8 cellular contexts compared by ENCODE assay signal in genomic region chr10:127853868-127854768, GRCh38. TPM values are rescaled to one million over a fixed set of nuclear protein-coding genes. Genes with fewer than 3 reads are reported as not detected.
DNase-seq lines count a peak whose midpoint lies in the region; ATAC-seq and TF ChIP-seq lines count a peak whose summit lies in the region.

No MANE protein-coding gene starts in this region.

- H3K27ac Mint-ChIP-seq in nephron = no peak overlapping the region

- no peaks in the 10 kb centered on the region for H3K9me3 Mint-ChIP-seq in nephron

- no peak overlapping the region for H2AFZ ChIP-seq in fibroblast of lung (ENCODE audit: low read length)

- H4K20me1 ChIP-seq in fibroblast of lung (ENCODE audit: control insufficient read depth, extremely low read depth, insufficient read depth, low read length) = no peaks in the 10 kb centered on the region

- H3K27me3 ChIP-seq in fibroblast of lung (ENCODE audit: control insufficient read depth, insufficient read depth, low read length) (no peaks in the 10 kb centered on the region), thoracic aorta (replicated peaks; ENCODE audit: insufficient read depth) (no peaks in the 10 kb centered on the region)

- TF ChIP-seq CTCF in fibroblast of lung (conservative IDR thresholded peaks at IDR 0.05 in 1 of 2, IDR thresholded peaks at IDR 0.05 in 1 of 2; ENCODE audit: low read depth in 1 of 2, low read length in 2 of 2) (peak; percentile 73 to 77), nephron (IDR thresholded peaks at IDR 0.05; ENCODE audit: unreplicated experiment in 3 of 3) (peak; percentile 78 to 81 (median 78)), thoracic aorta (IDR thresholded peaks at IDR 0.05) (peak; percentile 84)

- H3K27me3 Mint-ChIP-seq in nephron (ENCODE audit: low read depth) = peaks cover 24% of the 10 kb centered on the region

- H3K4me3 Mint-ChIP-seq in nephron = no peak overlapping the region

- H3K36me3 Mint-ChIP-seq in nephron (ENCODE audit: low read depth) = no peaks in the 10 kb centered on the region

- H3K27ac ChIP-seq in fibroblast of lung (ENCODE audit: insufficient read depth, low read length) (no peak overlapping the region), thoracic aorta (no peak overlapping the region)

- H3K4me3 ChIP-seq in fibroblast of lung (replicated peaks in 1 of 4; ENCODE audit: control extremely low read depth in 1 of 4, insufficient read depth in 1 of 4, low read depth in 3 of 4, low read length in 4 of 4) (no peak overlapping the region), thoracic aorta (no peak overlapping the region)

- no peaks in the 10 kb centered on the region for H3K4me1 Mint-ChIP-seq in nephron

- H3K36me3 ChIP-seq in fibroblast of lung (ENCODE audit: control insufficient read depth, insufficient read depth, low read length) (no peaks in the 10 kb centered on the region), thoracic aorta (no peaks in the 10 kb centered on the region)

- no peaks in the 10 kb centered on the region for H3K79me2 ChIP-seq in fibroblast of lung (ENCODE audit: control insufficient read depth, insufficient read depth, low read length)

- peak; percentile 63 for ATAC-seq in GM19438 (IDR thresholded peaks at IDR 0.05; ENCODE audit: low read depth, unreplicated experiment)
- ATAC-seq in HG03457 (IDR thresholded peaks at IDR 0.05; ENCODE audit: unreplicated experiment) = peak; percentile 67
- no peak for ATAC-seq in thoracic aorta (ENCODE audit: insufficient number of reproducible peaks, low FRiP score, low read depth)

- no peak overlapping the region for H3K4me2 ChIP-seq in fibroblast of lung (ENCODE audit: extremely low read depth, insufficient read depth, low read length)

- H3K9me3 ChIP-seq in fibroblast of lung (ENCODE audit: control insufficient read depth, insufficient read depth, low read depth, low read length) (no peaks in the 10 kb centered on the region), thoracic aorta (no peaks in the 10 kb centered on the region)

- H3K4me1 ChIP-seq in fibroblast of lung (ENCODE audit: control insufficient read depth, extremely low read depth, insufficient read depth, low read length) = no peaks in the 10 kb centered on the region
- H3K4me1 ChIP-seq in thoracic aorta (ENCODE audit: control insufficient read depth in 1 of 2, low read depth in 2 of 2) = no peaks in the 10 kb centered on the region

- DNase-seq in COLO668 (lab: John Stamatoyannopoulos, UW; ENCODE audit: unreplicated experiment) (peak; percentile 27), NOMO-1 (lab: John Stamatoyannopoulos, UW; ENCODE audit: unreplicated experiment in 2 of 2) (peak; percentile 54 to 66), activated T-cell treated with anti-CD3 and anti-CD28 coated beads for 4 hours (peak; percentile 9), fibroblast of lung (ENCODE audit: low read depth in 2 of 2) (peak; percentile 45 to 65), thoracic aorta (ENCODE audit: low spot score) (no peak)

- no peak overlapping the region for H3K9ac ChIP-seq in fibroblast of lung (ENCODE audit: insufficient read depth, low read length)

RNA-seq across cellular contexts. Expression of gene CLRN3, which starts 38.6 kb away (rescaled TPM):
- not detected in 2 replicates for total RNA-seq in fibroblast of lung
- not detected in 2 replicates for polyA plus RNA-seq in fibroblast of lung
- not detected in 2 replicates for polyA plus RNA-seq in fibroblast of lung (2012)
- not detected in 2 replicates for polyA minus RNA-seq in fibroblast of lung (ENCODE audit: low replicate concordance)
- total RNA-seq in thoracic aorta = not detected

RNA-seq across cellular contexts. Expression of gene PTPRE, which starts 52.8 kb away (rescaled TPM):
- 1.0 and 1.8 TPM in 2 replicates for total RNA-seq in fibroblast of lung
- polyA plus RNA-seq in fibroblast of lung = 0.75 and 1.2 TPM in 2 replicates
- polyA plus RNA-seq in fibroblast of lung (2012) = 0.91 and 1.1 TPM in 2 replicates
- 2.2 and 3.1 TPM in 2 replicates for polyA minus RNA-seq in fibroblast of lung (ENCODE audit: low replicate concordance)
- total RNA-seq in thoracic aorta = 10 to 100 TPM; 41.9 to 45.1 TPM

Comparison
In these comparisons a context has a peak if more than half of its experiments do, and no peak if none do; other contexts are left out.
1. RNA of gene PTPRE, which starts 52.8 kb away (total RNA-seq): 41.9 to 45.1 TPM in thoracic aorta; 1.0 to 1.8 TPM in fibroblast of lung; every median in the first group is over 10 times any median in the second.
2. Peak in every context shown above with its lines, with median percentiles within 50 percentile points of each other: CTCF ChIP-seq.